ENCODE assay signal across 8 cellular contexts in the genomic region with DNA sequence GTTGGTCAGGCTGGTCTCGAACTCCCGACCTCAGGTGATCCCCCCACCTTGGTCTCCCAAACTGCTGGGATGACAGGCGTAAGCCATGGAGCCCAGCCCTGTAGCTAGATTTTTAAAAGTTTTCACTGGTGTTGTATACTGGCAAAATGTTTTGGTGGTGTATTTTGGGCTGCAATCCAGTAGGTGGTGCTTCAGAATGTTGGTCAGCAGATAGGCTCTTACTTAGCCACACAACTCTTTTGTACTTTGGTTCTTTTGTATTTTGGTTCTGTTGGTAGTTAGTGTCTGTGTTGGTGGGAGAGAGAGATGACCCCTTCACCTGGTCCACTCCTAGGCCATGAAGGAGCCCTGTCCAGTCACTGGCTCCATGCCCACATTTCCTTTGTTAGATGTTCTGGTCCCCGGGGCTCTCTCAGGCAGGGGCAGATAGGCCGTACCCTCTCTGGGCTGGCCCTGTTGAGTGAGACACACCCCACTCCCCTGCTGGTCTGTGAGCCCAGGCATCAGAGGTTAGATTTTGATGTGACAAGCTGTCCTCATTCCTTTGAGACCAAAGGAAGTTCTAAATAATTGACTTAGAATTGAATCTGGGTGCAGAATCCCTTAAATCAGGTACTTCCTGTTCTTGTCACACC.
DNase-seq lines count a peak whose midpoint lies in the region; ATAC-seq and TF ChIP-seq lines count a peak whose summit lies in the region.

No MANE protein-coding gene starts in this region.

- DNase-seq in GM12864 (ENCODE audit: low read depth) (no peak), WERI-Rb-1 (peak; percentile 9), left kidney (ENCODE audit: low read depth, low spot score) (peak; percentile 29), germinal center (ENCODE audit: low spot score) (no peak), NCI-H1436 (lab: John Stamatoyannopoulos, UW) (no peak), NCI-H1092 (lab: John Stamatoyannopoulos, UW) (no peak), NCI-H146 treated with DMSO at 0.1 percent for 48 hours (lab: John Stamatoyannopoulos, UW; ENCODE audit: unreplicated experiment) (no peak)

- no peak overlapping the region for H3K4me3 ChIP-seq in GM12864 (ENCODE audit: low read depth, low read length)
- no peak overlapping the region for H3K4me3 ChIP-seq in WERI-Rb-1 (ENCODE audit: low read depth, low read length)

- ATAC-seq in HG03060 (IDR thresholded peaks at IDR 0.05; ENCODE audit: low read depth, unreplicated experiment) = peak; percentile 40

- TF ChIP-seq CTCF in GM12864 (IDR thresholded peaks at IDR 0.05; ENCODE audit: low read depth, low read length, missing control alignments) (peak; percentile 68), WERI-Rb-1 (IDR thresholded peaks at IDR 0.05; ENCODE audit: low read depth, low read length) (peak; percentile 56; the same call in 1 of the 2 replicates)

- H3K36me3 ChIP-seq in WERI-Rb-1 = no peaks in the 10 kb centered on the region

- no peaks in the 10 kb centered on the region for H3K27me3 ChIP-seq in WERI-Rb-1 (ENCODE audit: insufficient read depth, low read depth, severe bottlenecking)

- H3K9me3 ChIP-seq in WERI-Rb-1 (ENCODE audit: severe bottlenecking) = no peaks in the 10 kb centered on the region

- no peak overlapping the region for H3K27ac ChIP-seq in WERI-Rb-1

Comparison
In these comparisons a context has a peak if more than half of its experiments do, and no peak if none do; other contexts are left out.
1. DNase-seq: peak in WERI-Rb-1 (single experiment) and left kidney (single experiment); none in GM12864 (single experiment), germinal center (single experiment), NCI-H1436 (single experiment), NCI-H1092 (single experiment) and NCI-H146 treated with DMSO at 0.1 percent for 48 hours (single experiment).